11 cellular contexts compared by ENCODE assay signal in the genomic region with DNA sequence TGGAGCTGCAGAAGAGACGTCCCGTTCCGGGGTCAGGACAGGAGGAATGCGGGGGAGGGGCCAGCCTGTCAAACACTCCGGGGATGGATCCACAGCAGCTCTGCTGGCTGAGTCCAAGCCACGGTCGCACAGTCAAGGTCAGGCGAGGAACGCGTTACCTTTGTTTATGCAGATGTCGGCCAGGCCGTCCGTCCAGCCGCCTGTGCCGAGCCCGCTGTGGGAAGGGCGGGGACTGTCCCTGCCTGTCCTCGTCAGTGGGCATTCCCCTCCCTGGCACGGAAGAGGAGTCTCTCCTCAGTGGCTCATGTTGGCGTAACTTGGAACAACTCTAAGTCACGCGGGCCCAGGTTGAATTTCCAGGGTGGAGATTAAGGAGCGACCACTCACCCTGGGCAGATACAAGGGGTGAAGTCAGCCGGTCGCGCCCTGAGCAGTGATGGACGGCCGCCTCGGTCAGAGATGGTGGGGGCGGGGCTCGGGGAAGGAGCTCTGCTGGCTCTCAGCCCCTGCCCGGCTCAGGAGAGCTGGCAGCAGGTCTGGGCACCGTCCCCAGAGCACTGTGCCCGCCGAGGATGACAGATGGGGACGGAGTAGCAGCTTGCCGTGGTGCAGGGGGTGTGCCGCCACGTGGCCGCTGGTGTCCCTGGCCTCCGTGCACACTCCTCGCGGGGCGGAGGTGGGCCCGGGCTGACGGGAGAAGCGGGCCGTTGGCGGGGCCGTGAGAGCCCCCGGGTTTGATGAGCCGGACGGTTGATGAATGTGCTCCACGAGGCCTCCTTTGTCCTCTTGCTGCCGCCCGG. TPM values are rescaled to one million over a fixed set of nuclear protein-coding genes. Genes with fewer than 3 reads are reported as not detected.
DNase-seq lines count a peak whose midpoint lies in the region; ATAC-seq and TF ChIP-seq lines count a peak whose summit lies in the region.
"Had no signal": no experiment of that assay in that cellular context is flagged by ENCODE, and none has a peak within 500 bp of the region (broad histone marks: within the 10 kb centered on the region; RNA-seq: fewer than 3 reads in every experiment).

No MANE protein-coding gene starts in this region.

- H3K36me3 Mint-ChIP-seq in type B pancreatic cell, result no peaks in the 10 kb centered on the region
- H3K36me3 Mint-ChIP-seq: activated naive CD4-positive, alpha-beta T cell treated with anti-CD3 and anti-CD28 coated beads, Interleukin-2, amount 50 U/mL, for 72 hours had no signal

- intact Hi-C loops in right lobe of liver (cut with DNase I), result no loop called here

- H3K27me3 Mint-ChIP-seq in type B pancreatic cell, result peaks cover 6% of the 10 kb centered on the region

- H3K27ac ChIP-seq in right lobe of liver, result peak overlapping the region in 2 of 3 donors; percentile 40 to 64

- H3K36me3 ChIP-seq in right lobe of liver, result no peaks in the 10 kb centered on the region

- H3K4me1 Mint-ChIP-seq in type B pancreatic cell (ENCODE audit: unreplicated experiment), result peaks cover 11% of the 10 kb centered on the region

- ATAC-seq in right lobe of liver, result peak; percentile 86 to 90 (median 88)

- peaks cover 0 to under 1% of the 10 kb centered on the region in 2 donors for H3K27me3 ChIP-seq in right lobe of liver

- peak overlapping the region; percentile 44 for H3K4me3 Mint-ChIP-seq in type B pancreatic cell

- no peaks in the 10 kb centered on the region for H3K9me3 Mint-ChIP-seq in type B pancreatic cell
- H3K9me3 Mint-ChIP-seq: activated naive CD4-positive, alpha-beta T cell treated with anti-CD3 and anti-CD28 coated beads, Interleukin-2, amount 50 U/mL, for 72 hours had no signal

- no peak overlapping the region for H3K27ac Mint-ChIP-seq in type B pancreatic cell
- H3K27ac Mint-ChIP-seq: activated naive CD4-positive, alpha-beta T cell treated with anti-CD3 and anti-CD28 coated beads, Interleukin-2, amount 50 U/mL, for 72 hours; progenitor cell of endocrine pancreas had no signal

- H3K9me3 ChIP-seq in right lobe of liver, result no peaks in the 10 kb centered on the region

- TF ChIP-seq POLR2A in right lobe of liver (IDR thresholded peaks at IDR 0.05), result no peak

- TF ChIP-seq CTCF in right lobe of liver (IDR thresholded peaks at IDR 0.05) (no peak), type B pancreatic cell (conservative IDR thresholded peaks at IDR 0.05) (no peak)

- 5% methylated on average over 4 of the region's 56 CpGs for whole genome bisulfite sequencing in right lobe of liver (ENCODE audit: insufficient coverage, low coverage, low lambda C conversion rate, missing lambda C conversion rate)

- DNase-seq in NCI-H446 (lab: John Stamatoyannopoulos, UW) (peak; percentile 19 to 80), cerebellum (ENCODE audit: low spot score) (peak; percentile 97), right lobe of liver (peak; percentile 76 to 93 (median 92)), type B pancreatic cell (ENCODE audit: extremely low spot score, unreplicated experiment) (no peak), NCI-H345 (lab: John Stamatoyannopoulos, UW) (no peak), EL (no peak), NCI-H82 (lab: John Stamatoyannopoulos, UW) (no peak)
- DNase-seq: NCI-H526; stimulated activated CD8-positive, alpha-beta memory T cell treated with anti-CD3 and anti-CD28 coated beads, Interleukin-4, amount 100 ng/mL, for 48 hours had no signal

- peak overlapping the region in 2 of 3 donors; percentile 16 to 31 for H3K4me3 ChIP-seq in right lobe of liver

- H3K4me1 ChIP-seq in right lobe of liver, result peaks cover 0 to 31% (median 13%) of the 10 kb centered on the region in 4 donors

RNA-seq across cellular contexts. Expression of gene CACNA1H, which starts 7.3 kb away (rescaled TPM):
- total RNA-seq in cerebellum, result 19.9 TPM
- total RNA-seq in right lobe of liver, result 10 to 100 TPM in 1 of 6 experiments, 1 to 10 TPM in 3, under 1 TPM in 2; 0.56 to 14.0 (median 5.0) TPM
- 23.2 and 38.1 TPM in 2 replicates for total RNA-seq in type B pancreatic cell (ENCODE audit: low replicate concordance)

Comparison
In these comparisons a context has a peak if more than half of its experiments do, and no peak if none do; other contexts are left out.
1. DNase-seq: peak in NCI-H446 (2 of 2), cerebellum (single experiment) and right lobe of liver (3 of 3); none in type B pancreatic cell (single experiment), NCI-H345 (single experiment), EL (single experiment) and NCI-H82 (single experiment).